ENCODE assay signal across 1 cellular context in genomic region chr3:101128786-101129185, GRCh38.
TF ChIP-seq lines count a peak whose summit lies in the region.

No MANE protein-coding gene starts in this region.

TF ChIP-seq in K562, 482 proteins besides CTCF, POLR2A, EP300 and RAD21 (continued from another document):
- TF ChIP-seq, protein P1, sequence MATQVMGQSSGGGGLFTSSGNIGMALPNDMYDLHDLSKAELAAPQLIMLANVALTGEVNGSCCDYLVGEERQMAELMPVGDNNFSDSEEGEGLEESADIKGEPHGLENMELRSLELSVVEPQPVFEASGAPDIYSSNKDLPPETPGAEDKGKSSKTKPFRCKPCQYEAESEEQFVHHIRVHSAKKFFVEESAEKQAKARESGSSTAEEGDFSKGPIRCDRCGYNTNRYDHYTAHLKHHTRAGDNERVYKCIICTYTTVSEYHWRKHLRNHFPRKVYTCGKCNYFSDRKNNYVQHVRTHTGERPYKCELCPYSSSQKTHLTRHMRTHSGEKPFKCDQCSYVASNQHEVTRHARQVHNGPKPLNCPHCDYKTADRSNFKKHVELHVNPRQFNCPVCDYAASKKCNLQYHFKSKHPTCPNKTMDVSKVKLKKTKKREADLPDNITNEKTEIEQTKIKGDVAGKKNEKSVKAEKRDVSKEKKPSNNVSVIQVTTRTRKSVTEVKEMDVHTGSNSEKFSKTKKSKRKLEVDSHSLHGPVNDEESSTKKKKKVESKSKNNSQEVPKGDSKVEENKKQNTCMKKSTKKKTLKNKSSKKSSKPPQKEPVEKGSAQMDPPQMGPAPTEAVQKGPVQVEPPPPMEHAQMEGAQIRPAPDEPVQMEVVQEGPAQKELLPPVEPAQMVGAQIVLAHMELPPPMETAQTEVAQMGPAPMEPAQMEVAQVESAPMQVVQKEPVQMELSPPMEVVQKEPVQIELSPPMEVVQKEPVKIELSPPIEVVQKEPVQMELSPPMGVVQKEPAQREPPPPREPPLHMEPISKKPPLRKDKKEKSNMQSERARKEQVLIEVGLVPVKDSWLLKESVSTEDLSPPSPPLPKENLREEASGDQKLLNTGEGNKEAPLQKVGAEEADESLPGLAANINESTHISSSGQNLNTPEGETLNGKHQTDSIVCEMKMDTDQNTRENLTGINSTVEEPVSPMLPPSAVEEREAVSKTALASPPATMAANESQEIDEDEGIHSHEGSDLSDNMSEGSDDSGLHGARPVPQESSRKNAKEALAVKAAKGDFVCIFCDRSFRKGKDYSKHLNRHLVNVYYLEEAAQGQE (CRISPR knock-in tag; IDR thresholded peaks at IDR 0.05; ENCODE audit: low read depth) = no peak
- TF ChIP-seq MCM5 (IDR thresholded peaks at IDR 0.05; ENCODE audit: low read depth) (no peak), PTBP1 (IDR thresholded peaks at IDR 0.05; ENCODE audit: low read depth, low read length) (no peak), ESRRA (IDR thresholded peaks at IDR 0.05; ENCODE audit: borderline replicate concordance, low read depth) (peak; percentile 32; the same call in 1 of the 2 replicates), ATF3 (IDR thresholded peaks at IDR 0.05) (peak; percentile 21; the same call in 1 of the 2 replicates), ATF3 (CRISPR knock-in tag; conservative IDR thresholded peaks at IDR 0.05) (no peak), KAT2B (IDR thresholded peaks at IDR 0.05; ENCODE audit: low read depth, low read length) (no peak), HNRNPL (IDR thresholded peaks at IDR 0.05; ENCODE audit: low read depth, low read length) (no peak)
- TF ChIP-seq, protein P2, sequence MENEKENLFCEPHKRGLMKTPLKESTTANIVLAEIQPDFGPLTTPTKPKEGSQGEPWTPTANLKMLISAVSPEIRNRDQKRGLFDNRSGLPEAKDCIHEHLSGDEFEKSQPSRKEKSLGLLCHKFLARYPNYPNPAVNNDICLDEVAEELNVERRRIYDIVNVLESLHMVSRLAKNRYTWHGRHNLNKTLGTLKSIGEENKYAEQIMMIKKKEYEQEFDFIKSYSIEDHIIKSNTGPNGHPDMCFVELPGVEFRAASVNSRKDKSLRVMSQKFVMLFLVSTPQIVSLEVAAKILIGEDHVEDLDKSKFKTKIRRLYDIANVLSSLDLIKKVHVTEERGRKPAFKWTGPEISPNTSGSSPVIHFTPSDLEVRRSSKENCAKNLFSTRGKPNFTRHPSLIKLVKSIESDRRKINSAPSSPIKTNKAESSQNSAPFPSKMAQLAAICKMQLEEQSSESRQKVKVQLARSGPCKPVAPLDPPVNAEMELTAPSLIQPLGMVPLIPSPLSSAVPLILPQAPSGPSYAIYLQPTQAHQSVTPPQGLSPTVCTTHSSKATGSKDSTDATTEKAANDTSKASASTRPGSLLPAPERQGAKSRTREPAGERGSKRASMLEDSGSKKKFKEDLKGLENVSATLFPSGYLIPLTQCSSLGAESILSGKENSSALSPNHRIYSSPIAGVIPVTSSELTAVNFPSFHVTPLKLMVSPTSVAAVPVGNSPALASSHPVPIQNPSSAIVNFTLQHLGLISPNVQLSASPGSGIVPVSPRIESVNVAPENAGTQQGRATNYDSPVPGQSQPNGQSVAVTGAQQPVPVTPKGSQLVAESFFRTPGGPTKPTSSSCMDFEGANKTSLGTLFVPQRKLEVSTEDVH (IDR thresholded peaks at IDR 0.05; ENCODE audit: low read depth, partially characterized antibody) = no peak
